17 cellular contexts compared by ENCODE assay signal in the genomic region with DNA sequence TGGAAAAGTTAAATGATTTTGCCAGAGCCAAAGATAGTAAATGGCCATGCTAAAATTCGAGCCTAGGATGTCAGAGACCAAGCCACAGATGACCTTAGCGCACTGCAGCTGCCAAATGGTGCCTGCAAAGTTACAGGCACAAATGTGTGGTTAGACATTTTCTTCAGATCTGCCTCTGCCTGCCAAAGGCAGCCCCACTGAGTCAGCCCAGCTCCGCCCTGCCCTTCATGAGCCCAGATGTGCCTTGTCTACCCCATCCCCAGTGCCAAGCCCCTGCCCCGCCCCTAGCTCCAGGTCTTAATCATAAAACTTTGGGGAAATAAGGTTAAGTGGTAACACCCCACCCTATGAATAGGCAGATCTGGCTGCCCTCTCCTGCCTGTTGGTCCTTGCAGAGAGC.
DNase-seq lines count a peak whose midpoint lies in the region; ATAC-seq and TF ChIP-seq lines count a peak whose summit lies in the region.
"Had no signal": no experiment of that assay in that cellular context is flagged by ENCODE, and none has a peak within 500 bp of the region (broad histone marks: within the 10 kb centered on the region; RNA-seq: fewer than 3 reads in every experiment).

No MANE protein-coding gene starts in this region.

- H3K9me2 ChIP-seq in SK-N-SH (no peaks in the 10 kb centered on the region), OCI-LY7 (ENCODE audit: insufficient read depth, low read length) (no peaks in the 10 kb centered on the region)

- H3K79me2 ChIP-seq in neural progenitor cell (ENCODE audit: low read depth) (no peaks in the 10 kb centered on the region), SK-N-SH (ENCODE audit: insufficient read depth) (no peaks in the 10 kb centered on the region), OCI-LY7 (ENCODE audit: insufficient read depth, low read depth, low read length) (no peaks in the 10 kb centered on the region)

- peak; percentile 33 for ATAC-seq in left colon
- ATAC-seq: Right ventricle myocardium inferior had no signal

- no peaks in the 10 kb centered on the region for H3K4me1 Mint-ChIP-seq in neural progenitor cell

- no peak overlapping the region for H3K4me2 ChIP-seq in neural progenitor cell
- H3K4me2 ChIP-seq in SK-N-SH = no peak overlapping the region
- no peak overlapping the region for H3K4me2 ChIP-seq in OCI-LY7 (ENCODE audit: low read length)

- no peaks in the 10 kb centered on the region for H4K20me1 ChIP-seq in neural progenitor cell (ENCODE audit: low read depth)
- H4K20me1 ChIP-seq in SK-N-SH (ENCODE audit: insufficient read depth) = no peaks in the 10 kb centered on the region
- no peaks in the 10 kb centered on the region for H4K20me1 ChIP-seq in OCI-LY7 (ENCODE audit: insufficient read depth, low read length)

- WGBS in esophagus, 2 donors = 48 to 59% methylated on average over 4 of the region's 4 CpGs
- WGBS in SK-N-SH (ENCODE audit: low lambda C conversion rate) = 94% methylated on average over 4 of the region's 4 CpGs

- H2AFZ ChIP-seq in neural progenitor cell (replicated peaks) (no peak overlapping the region), SK-N-SH (ENCODE audit: low read depth) (no peak overlapping the region), OCI-LY7 (ENCODE audit: low read length) (no peak overlapping the region)

- no peak for TF ChIP-seq EP300 in SK-N-SH (IDR thresholded peaks at IDR 0.05; ENCODE audit: borderline replicate concordance in 1 of 2, low read depth in 1 of 2, low read length in 1 of 2)

- no TSS peak for BruUV-seq in OCI-LY7 (replicated peaks; lab: Mats Ljungman, UMichigan)

- H3K9me3 Mint-ChIP-seq in neural progenitor cell = peaks cover 2% of the 10 kb centered on the region

- TF ChIP-seq RAD21 in SK-N-SH (IDR thresholded peaks at IDR 0.05; ENCODE audit: low read length) = no peak

- H3K27me3 Mint-ChIP-seq in neural progenitor cell (ENCODE audit: insufficient read depth, low read depth) = peaks cover 2% of the 10 kb centered on the region

- no peak overlapping the region for H3K9ac ChIP-seq in neural progenitor cell
- no peak overlapping the region for H3K9ac ChIP-seq in SK-N-SH

- intact Hi-C loops in left colon (cut with DNase I, micrococcal nuclease) = no loop called here
- intact Hi-C loops in OCI-LY7 (cut with micrococcal nuclease; ENCODE audit: unreplicated experiment) = no loop called here

- POLR2A ChIA-PET in HEK293 (lab: Yijun Ruan, JAX) = no interaction called here
- POLR2A ChIA-PET in SK-N-SH (lab: Yijun Ruan, JAX) = no interaction called here
- POLR2A ChIA-PET in OCI-LY7 (lab: Charles Lee) = interaction anchor here (0.6 to 1.1 kb wide), 4 partner anchors 11 to 1044 kb away, joined by 3 read pairs; no protein-coding TSS in a partner anchor

- in situ Hi-C loops in brain microvascular endothelial cell (cut with HindIII; ENCODE audit: low pct_ligation_motif_present, low sequenced_read_pairs) = no loop called here

- H3F3A ChIP-seq in neural progenitor cell (ENCODE audit: low read depth) = no peaks in the 10 kb centered on the region
- no peaks in the 10 kb centered on the region for H3F3A ChIP-seq in SK-N-SH (replicated peaks; ENCODE audit: insufficient read depth)

- H3K27ac Mint-ChIP-seq in neural progenitor cell = no peak overlapping the region

- TF ChIP-seq CTCF in HEK293 (tag by site-specific recombination; IDR thresholded peaks at IDR 0.05) (no peak), neural progenitor cell (IDR thresholded peaks at IDR 0.05) (no peak), SK-N-SH (IDR thresholded peaks at IDR 0.05) (no peak), brain microvascular endothelial cell (IDR thresholded peaks at IDR 0.05; ENCODE audit: low read depth, low read length, missing control alignments) (no peak), OCI-LY7 (conservative IDR thresholded peaks at IDR 0.05; ENCODE audit: low read length) (no peak)

- no peaks in the 10 kb centered on the region for H3K9me3 ChIP-seq in HEK293 (ENCODE audit: control insufficient read depth, insufficient read depth, low read depth, low read length)
- H3K9me3 ChIP-seq in esophagus (ENCODE audit: control insufficient read depth in 2 of 2, insufficient read depth in 1 of 2, low read depth in 1 of 2, low read length in 1 of 2) = no peaks in the 10 kb centered on the region
- no peaks in the 10 kb centered on the region for H3K9me3 ChIP-seq in neural progenitor cell (ENCODE audit: low read depth)
- H3K9me3 ChIP-seq in SK-N-SH = no peaks in the 10 kb centered on the region
- no peaks in the 10 kb centered on the region for H3K9me3 ChIP-seq in OCI-LY7 (ENCODE audit: low read length)

- peak; percentile 43 for DNase-seq in RPMI7951 (ENCODE audit: low read depth)
- no peak for DNase-seq in left colon
- no peak for DNase-seq in neural progenitor cell (ENCODE audit: low spot score)
- no peak for DNase-seq in SK-N-SH
- no peak for DNase-seq in brain microvascular endothelial cell
- no peak for DNase-seq in OCI-LY7 (ENCODE audit: low spot score)
- DNase-seq: COR-L47; DMS153; EL; NCI-H1105; NCI-H1694 treated with DMSO at 0.1 percent for 48 hours; NCI-H226; NCI-H526 treated with DMSO at 0.1 percent for 48 hours; NK-92 treated with Interleukin-12 subunit alpha and Interleukin-12 subunit beta, amount 100 ng/mL, for 24 hours had no signal

- CTCF ChIA-PET in HEK293 (lab: Yijun Ruan, JAX) = no interaction called here
- CTCF ChIA-PET in SK-N-SH (lab: Yijun Ruan, JAX) = no interaction called here
- CTCF ChIA-PET in OCI-LY7 (lab: Charles Lee; ENCODE audit: unreplicated experiment) = no interaction called here

- H3K4me1 ChIP-seq in HEK293 (ENCODE audit: control insufficient read depth, insufficient read depth, low read length) (no peaks in the 10 kb centered on the region), esophagus (ENCODE audit: control insufficient read depth in 2 of 2, insufficient read depth in 2 of 2, low read length in 1 of 2) (peaks cover 2 to 4% of the 10 kb centered on the region in 2 donors), neural progenitor cell (no peaks in the 10 kb centered on the region), SK-N-SH (ENCODE audit: control insufficient read depth in 1 of 2, insufficient read depth in 2 of 2, low read depth in 1 of 2, low read length in 1 of 2) (no peaks in the 10 kb centered on the region), OCI-LY7 (ENCODE audit: insufficient read depth, low read length, poor library complexity, severe bottlenecking) (no peaks in the 10 kb centered on the region)

- peaks cover 12% of the 10 kb centered on the region for H3K36me3 Mint-ChIP-seq in neural progenitor cell

- H3K27ac ChIP-seq in HEK293 (ENCODE audit: extremely low read depth, low read depth, low read length) (no peak overlapping the region), esophagus (ENCODE audit: low read depth in 2 of 2, low read length in 1 of 2) (peak overlapping the region; percentile 73 to 87), neural progenitor cell (no peak overlapping the region), SK-N-SH (ENCODE audit: low read depth in 2 of 2, low read length in 1 of 2) (no peak overlapping the region), brain microvascular endothelial cell (no peak overlapping the region), OCI-LY7 (ENCODE audit: low read depth, low read length, poor library complexity, severe bottlenecking) (no peak overlapping the region)

- no peaks in the 10 kb centered on the region for H3K27me3 ChIP-seq in esophagus (ENCODE audit: control insufficient read depth in 1 of 2, insufficient read depth in 2 of 2, low read length in 2 of 2)
- no peaks in the 10 kb centered on the region for H3K27me3 ChIP-seq in neural progenitor cell
- H3K27me3 ChIP-seq in SK-N-SH (ENCODE audit: insufficient read depth) = no peaks in the 10 kb centered on the region
- H3K27me3 ChIP-seq in brain microvascular endothelial cell (replicated peaks) = no peaks in the 10 kb centered on the region

- H3K4me3 ChIP-seq in HEK293 (ENCODE audit: low read depth, low read length) (no peak overlapping the region), esophagus (ENCODE audit: low read depth in 1 of 2, low read length in 2 of 2) (no peak overlapping the region), neural progenitor cell (no peak overlapping the region), SK-N-SH (ENCODE audit: low read depth in 2 of 2, low read length in 1 of 2) (no peak overlapping the region), brain microvascular endothelial cell (ENCODE audit: low read depth, low read length) (no peak overlapping the region), OCI-LY7 (ENCODE audit: low read depth, low read length, poor library complexity, severe bottlenecking) (no peak overlapping the region)

- no peak overlapping the region for H3K4me3 Mint-ChIP-seq in neural progenitor cell

- H3K36me3 ChIP-seq in HEK293 (ENCODE audit: control insufficient read depth in 2 of 2, insufficient read depth in 1 of 2, low read length in 2 of 2) (no peaks in the 10 kb centered on the region), esophagus (ENCODE audit: control insufficient read depth in 2 of 2, insufficient read depth in 2 of 2, low read length in 1 of 2) (no peaks in the 10 kb centered on the region), neural progenitor cell (no peaks in the 10 kb centered on the region), SK-N-SH (replicated peaks in 1 of 2; ENCODE audit: control insufficient read depth in 1 of 2, insufficient read depth in 2 of 2, low read length in 1 of 2) (no peaks in the 10 kb centered on the region), brain microvascular endothelial cell (replicated peaks) (no peaks in the 10 kb centered on the region), OCI-LY7 (ENCODE audit: insufficient read depth, low read length) (0 out of 2 replicates have a peak, but pooled peaks cover 6% of the 10 kb centered on the region)

TF ChIP-seq in HEK293, 187 proteins besides CTCF, POLR2A, EP300 and RAD21:
- no peak for TF ChIP-seq PRDM1 (tag by site-specific recombination; IDR thresholded peaks at IDR 0.05)
- peak; percentile 50; the same call in 1 of the 2 replicates for TF ChIP-seq KLF1 (tag by site-specific recombination; IDR thresholded peaks at IDR 0.05)

TF ChIP-seq in SK-N-SH, 30 proteins besides CTCF, POLR2A, EP300 and RAD21:
- TF ChIP-seq TEAD4 (IDR thresholded peaks at IDR 0.05; ENCODE audit: borderline replicate concordance, insufficient read depth) = no peak
- TF ChIP-seq NRF1 (IDR thresholded peaks at IDR 0.05; ENCODE audit: low read depth, low read length) = no peak
- TF ChIP-seq EZH2phosphoT487 (IDR thresholded peaks at IDR 0.05; ENCODE audit: borderline replicate concordance, low read depth) = no peak
- no peak for TF ChIP-seq TAF1 (IDR thresholded peaks at IDR 0.05; ENCODE audit: borderline replicate concordance, low read depth, low read length)
- no peak for TF ChIP-seq NFIC (IDR thresholded peaks at IDR 0.05; ENCODE audit: borderline replicate concordance)
- no peak for TF ChIP-seq POLR2AphosphoS5 (IDR thresholded peaks at IDR 0.05; ENCODE audit: low read depth, low read length)
- no peak for TF ChIP-seq GATA2 (CRISPR knock-in tag; IDR thresholded peaks at IDR 0.05)
- TF ChIP-seq MEF2A (IDR thresholded peaks at IDR 0.05; ENCODE audit: borderline replicate concordance, low read depth) = no peak
- no peak for TF ChIP-seq RXRA (IDR thresholded peaks at IDR 0.05; ENCODE audit: borderline replicate concordance, low read depth)
- TF ChIP-seq YY1 (IDR thresholded peaks at IDR 0.05; ENCODE audit: low read depth) = no peak

Comparison
In these comparisons a context has a peak if more than half of its experiments do, and no peak if none do; other contexts are left out.
1. H3K27ac ChIP-seq: peak in esophagus (2 of 2); none in HEK293 (single experiment), neural progenitor cell (single experiment), SK-N-SH (0 of 2), brain microvascular endothelial cell (single experiment) and OCI-LY7 (single experiment).